In genomic region chr1:211515090-211516023, GRCh38 we compare ENCODE assay signal across 1 cellular context.
TF ChIP-seq lines count a peak whose summit lies in the region.

No MANE protein-coding gene starts in this region.

TF ChIP-seq in HepG2, 621 proteins besides CTCF, POLR2A, EP300 and RAD21 (continued from another document and continues in another):
- TF ChIP-seq ZFP37 (CRISPR knock-in tag; IDR thresholded peaks at IDR 0.05; ENCODE audit: borderline replicate concordance) (peak; percentile 70; the same call in 1 of the 2 replicates), HIC2 (CRISPR knock-in tag; IDR thresholded peaks at IDR 0.05; ENCODE audit: low read depth) (peak; percentile 99), NFE2L2 (IDR thresholded peaks at IDR 0.05; ENCODE audit: low read length) (peak; percentile 47; the same call in 1 of the 2 replicates), MLX (CRISPR knock-in tag; IDR thresholded peaks at IDR 0.05) (peak; percentile 36; the same call in 1 of the 2 replicates), ZNF777 (CRISPR knock-in tag; IDR thresholded peaks at IDR 0.05) (peak; percentile 96), CSRNP1 (CRISPR knock-in tag; IDR thresholded peaks at IDR 0.05) (no peak), ZNF513 (CRISPR knock-in tag; conservative IDR thresholded peaks at IDR 0.05) (0 out of 2 replicates have a peak, but pooled peaks have one; percentile 46), ZNF775 (CRISPR knock-in tag; IDR thresholded peaks at IDR 0.05; ENCODE audit: borderline replicate concordance) (no peak), SMC3 (IDR thresholded peaks at IDR 0.05; ENCODE audit: low read length) (no peak; the same call in 1 of the 2 replicates), ZNF121 (CRISPR knock-in tag; IDR thresholded peaks at IDR 0.05) (0 out of 2 replicates have a peak, but pooled peaks have one; percentile 62), AHR (CRISPR knock-in tag; IDR thresholded peaks at IDR 0.05) (peak; percentile 51; the same call in 1 of the 2 replicates), TCF12 (IDR thresholded peaks at IDR 0.05) (no peak), TCF12 (CRISPR knock-in tag; IDR thresholded peaks at IDR 0.05) (0 out of 2 replicates have a peak, but pooled peaks have one; percentile 52), PITX1 (CRISPR knock-in tag; IDR thresholded peaks at IDR 0.05) (0 out of 2 replicates have a peak, but pooled peaks have one; percentile 14), HDAC6 (IDR thresholded peaks at IDR 0.05; ENCODE audit: low read depth, low read length) (no peak), ZNF207 (IDR thresholded peaks at IDR 0.05; ENCODE audit: borderline replicate concordance) (no peak), ZNF75D (CRISPR knock-in tag; IDR thresholded peaks at IDR 0.05; ENCODE audit: borderline replicate concordance) (no peak), SMAD1 (CRISPR knock-in tag; IDR thresholded peaks at IDR 0.05; ENCODE audit: borderline replicate concordance, low read depth) (peak; percentile 69; the same call in 1 of the 2 replicates), CHCHD3 (CRISPR knock-in tag; IDR thresholded peaks at IDR 0.05) (no peak), PRMT3 (CRISPR knock-in tag; IDR thresholded peaks at IDR 0.05; ENCODE audit: borderline replicate concordance, low read depth) (0 out of 2 replicates have a peak, but pooled peaks have one; percentile 18), ZNF24 (IDR thresholded peaks at IDR 0.05) (no peak), ZNF503 (CRISPR knock-in tag; IDR thresholded peaks at IDR 0.05) (peak; percentile 49; the same call in 1 of the 2 replicates), DPF2 (CRISPR knock-in tag; IDR thresholded peaks at IDR 0.05; ENCODE audit: borderline replicate concordance, low read depth) (peak; percentile 41; the same call in 1 of the 2 replicates), RERE (CRISPR knock-in tag; IDR thresholded peaks at IDR 0.05; ENCODE audit: low read depth) (peak; percentile 46; the same call in 1 of the 2 replicates), AGO2 (optimal IDR thresholded peaks at IDR 0.05; ENCODE audit: low read depth, low read length) (no peak), ZBED4 (CRISPR knock-in tag; IDR thresholded peaks at IDR 0.05; ENCODE audit: borderline replicate concordance) (peak; percentile 94; the same call in 1 of the 2 replicates), HMG20A (CRISPR knock-in tag; IDR thresholded peaks at IDR 0.05; ENCODE audit: borderline replicate concordance) (peak; percentile 34; the same call in 1 of the 2 replicates), ZNF569 (CRISPR knock-in tag; IDR thresholded peaks at IDR 0.05; ENCODE audit: borderline replicate concordance) (no peak), ZNF788 (CRISPR knock-in tag; IDR thresholded peaks at IDR 0.05; ENCODE audit: borderline replicate concordance) (peak; percentile 68; the same call in 1 of the 2 replicates), ZNF784 (CRISPR knock-in tag; IDR thresholded peaks at IDR 0.05; ENCODE audit: borderline replicate concordance) (0 out of 2 replicates have a peak, but pooled peaks have one; percentile 48)
